Comparison of ENCODE assay signal across 8 cellular contexts in the genomic region with DNA sequence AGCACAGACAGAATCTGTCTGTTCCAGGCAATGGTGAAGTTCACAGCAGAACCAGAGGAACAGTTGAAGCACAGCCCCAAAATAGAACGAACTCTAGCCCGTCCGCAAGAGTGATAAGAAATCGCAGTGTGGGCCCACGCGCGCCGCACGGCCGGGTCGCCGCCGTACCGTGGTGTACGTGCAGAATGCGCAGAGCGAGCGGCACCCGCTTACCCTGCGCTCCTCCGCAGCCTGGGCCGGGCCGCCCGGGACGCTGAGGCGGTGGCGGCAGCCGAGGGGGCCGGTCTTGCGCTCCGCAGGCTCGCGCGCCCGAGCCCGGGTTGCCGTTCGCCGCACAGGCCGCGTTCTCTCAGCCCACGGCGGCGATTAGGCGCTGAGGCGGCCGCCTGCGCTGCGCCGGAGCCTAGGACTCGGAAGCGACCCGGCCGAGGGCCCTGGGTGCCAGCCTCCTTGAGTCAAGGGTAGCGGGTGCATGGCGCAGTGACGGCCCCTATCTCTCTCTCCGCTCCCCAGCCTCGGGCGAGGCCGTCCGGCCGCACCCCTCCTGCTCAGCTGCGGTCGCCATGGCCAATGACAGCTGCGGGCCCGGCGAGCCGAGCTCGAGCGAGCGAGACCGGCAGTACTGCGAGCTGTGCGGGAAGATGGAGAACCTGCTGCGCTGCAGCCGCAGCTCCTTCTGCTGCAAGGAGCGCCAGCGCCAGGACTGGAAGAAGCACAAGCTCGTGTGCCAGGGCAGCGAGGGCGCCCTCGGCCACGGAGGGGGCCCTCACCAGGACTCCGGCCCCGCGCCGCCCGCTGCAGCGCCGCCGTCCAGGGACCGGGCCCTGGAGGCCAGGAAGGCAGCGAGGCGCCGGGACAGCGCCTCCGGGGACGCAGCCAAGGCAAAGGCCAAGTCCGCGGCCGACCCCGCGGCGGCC. TPM values are rescaled to one million over a fixed set of nuclear protein-coding genes. Genes with fewer than 3 reads are reported as not detected.
DNase-seq lines count a peak whose midpoint lies in the region; ATAC-seq lines count a peak whose summit lies in the region.

No MANE protein-coding gene starts in this region.

- H3K27ac ChIP-seq in SJCRH30 (no peak overlapping the region), temporal lobe (ENCODE audit: low read depth, low read length) (peak overlapping the region; percentile 90)

- H3K27ac Mint-ChIP-seq in activated naive CD4-positive, alpha-beta T cell treated with anti-CD3 and anti-CD28 coated beads, Interleukin-2, amount 10 ng/mL, durations not matched to agents 7 days and 5 days, result peak overlapping the region; percentile 98

- H3K9me3 Mint-ChIP-seq in activated naive CD4-positive, alpha-beta T cell treated with anti-CD3 and anti-CD28 coated beads, Interleukin-2, amount 10 ng/mL, durations not matched to agents 7 days and 5 days, result no peaks in the 10 kb centered on the region

- peaks cover 34% of the 10 kb centered on the region for H3K36me3 Mint-ChIP-seq in activated naive CD4-positive, alpha-beta T cell treated with anti-CD3 and anti-CD28 coated beads, Interleukin-2, amount 10 ng/mL, durations not matched to agents 7 days and 5 days

- 0 out of 2 replicates have a peak, but pooled peaks cover 5% of the 10 kb centered on the region for H3K4me1 ChIP-seq in SJCRH30

- CTCF ChIA-PET in activated naive CD4-positive, alpha-beta T cell treated with anti-CD3 and anti-CD28 coated beads, Interleukin-2, amount 10 ng/mL, durations not matched to agents 7 days and 5 days (lab: Charles Lee), result interaction anchor here (1.0 to 6.2 kb wide), 3 partner anchors 9 to 294 kb away, joined by 3 to 54 read pairs (median 3); a partner anchor contains a TSS

- H3K4me3 Mint-ChIP-seq in activated naive CD4-positive, alpha-beta T cell treated with anti-CD3 and anti-CD28 coated beads, Interleukin-2, amount 10 ng/mL, durations not matched to agents 7 days and 5 days, result peak overlapping the region; percentile 90

- peaks cover 55% of the 10 kb centered on the region for H3K4me1 Mint-ChIP-seq in activated naive CD4-positive, alpha-beta T cell treated with anti-CD3 and anti-CD28 coated beads, Interleukin-2, amount 10 ng/mL, durations not matched to agents 7 days and 5 days

- peak; percentile 57 to 60 for DNase-seq in AML-193 (lab: John Stamatoyannopoulos, UW)
- peak; percentile 60 to 63 for DNase-seq in SJCRH30
- peak; percentile 79 for DNase-seq in activated naive CD4-positive, alpha-beta T cell treated with anti-CD3 and anti-CD28 coated beads, Interleukin-2, amount 10 ng/mL, durations not matched to agents 7 days and 5 days
- DNase-seq in globus pallidus (ENCODE audit: low spot score), result peak; percentile 69
- DNase-seq in occipital lobe (lab: John Stamatoyannopoulos, UW), result peak; percentile 66

- no peaks in the 10 kb centered on the region for H3K27me3 ChIP-seq in SJCRH30

- no peaks in the 10 kb centered on the region for H3K27me3 Mint-ChIP-seq in activated naive CD4-positive, alpha-beta T cell treated with anti-CD3 and anti-CD28 coated beads, Interleukin-2, amount 10 ng/mL, durations not matched to agents 7 days and 5 days

- no peaks in the 10 kb centered on the region for H3K36me3 ChIP-seq in SJCRH30

- H3K4me3 ChIP-seq in SJCRH30, result peak overlapping the region; percentile 61

- ATAC-seq in GM19372 (IDR thresholded peaks at IDR 0.05; ENCODE audit: low read depth, unreplicated experiment) (peak; percentile 49), HG03565 (IDR thresholded peaks at IDR 0.05; ENCODE audit: unreplicated experiment) (peak; percentile 30)

- H3K9me3 ChIP-seq in SJCRH30 (replicated peaks), result no peaks in the 10 kb centered on the region

RNA-seq across cellular contexts. Expression of a gene that starts 20.5 kb away (rescaled TPM):
- 22.0 and 26.3 TPM in 2 replicates for total RNA-seq in SJCRH30 (2014; rRNA removed; shearing (Covaris generic))
- 25.7 TPM for total RNA-seq in occipital lobe
- 23.1 TPM for total RNA-seq in temporal lobe

RNA-seq across cellular contexts. Expression of a gene that starts 24.4 kb away (rescaled TPM):
- total RNA-seq in SJCRH30 (2014; rRNA removed; shearing (Covaris generic)), result 4.2 and 4.4 TPM in 2 replicates
- 1.9 TPM for total RNA-seq in occipital lobe
- 3.9 TPM for total RNA-seq in temporal lobe

RNA-seq across cellular contexts. Expression of a gene that starts 32.8 kb away (rescaled TPM):
- total RNA-seq in SJCRH30 (2014; rRNA removed; shearing (Covaris generic)), result 10.5 and 16.4 TPM in 2 replicates
- 32.6 TPM for total RNA-seq in occipital lobe
- total RNA-seq in temporal lobe, result 25.1 TPM
